Comparison of ENCODE assay signal across 26 cellular contexts in genomic region chr9:123773783-123774182, GRCh38.
"Had no signal": no experiment of that assay in that cellular context is flagged by ENCODE, and none has a peak within 500 bp of the region (broad histone marks: within the 10 kb centered on the region; RNA-seq: fewer than 3 reads in every experiment).

No MANE protein-coding gene starts in this region.

- H3K27me3 ChIP-seq: breast epithelium, gastroesophageal sphincter, pancreas, sigmoid colon, stomach, thyroid gland, upper lobe of left lung, vagina had no signal

- H3K36me3 Mint-ChIP-seq: activated naive CD4-positive, alpha-beta T cell treated with anti-CD3 and anti-CD28 coated beads, Interleukin-2, amount 50 U/mL, for 72 hours had no signal

- H3K4me1 ChIP-seq: breast epithelium, gastroesophageal sphincter, pancreas, psoas muscle, sigmoid colon, vagina had no signal

- H3K36me3 ChIP-seq: breast epithelium, gastroesophageal sphincter, pancreas, sigmoid colon, stomach, thyroid gland, upper lobe of left lung, vagina had no signal

- H3K27ac Mint-ChIP-seq: activated naive CD4-positive, alpha-beta T cell treated with anti-CD3 and anti-CD28 coated beads, Interleukin-2, amount 50 U/mL, for 72 hours; activated T-cell treated with anti-CD3 and anti-CD28 coated beads, Interleukin-2, amount 50 U/mL, for 72 hours; nephron; stimulated activated memory B cell treated with anti-CD40 and anti-IgM and Interleukin-4, amounts not matched to agents 10 μg/mL and 1 μg/mL and 100 μg/mL, for 72 hours had no signal

- H3K9me3 ChIP-seq: breast epithelium, gastroesophageal sphincter, pancreas, psoas muscle, sigmoid colon, stomach, thyroid gland, upper lobe of left lung, vagina had no signal

- H3K27ac ChIP-seq: breast epithelium, gastroesophageal sphincter, pancreas, psoas muscle, sigmoid colon, stomach, thyroid gland, upper lobe of left lung, vagina, VCaP had no signal

- ATAC-seq: activated naive CD4-positive, alpha-beta T cell treated with anti-CD3 and anti-CD28 coated beads, Interleukin-2, amount 50 U/mL, for 72 hours; activated T-cell treated with anti-CD3 and anti-CD28 coated beads, Interleukin-2, amount 50 U/mL, for 72 hours; gastroesophageal sphincter; left cardiac atrium; left ventricle myocardium superior; pancreas; psoas muscle; stimulated activated memory B cell treated with anti-CD40 and anti-IgM and Interleukin-4, amounts not matched to agents 10 μg/mL and 1 μg/mL and 100 μg/mL, for 72 hours had no signal

- H3K9me3 Mint-ChIP-seq: activated naive CD4-positive, alpha-beta T cell treated with anti-CD3 and anti-CD28 coated beads, Interleukin-2, amount 50 U/mL, for 72 hours; activated T-cell treated with anti-CD3 and anti-CD28 coated beads, Interleukin-2, amount 50 U/mL, for 72 hours; nephron; stimulated activated memory B cell treated with anti-CD40 and anti-IgM and Interleukin-4, amounts not matched to agents 10 μg/mL and 1 μg/mL and 100 μg/mL, for 72 hours had no signal

- H3K4me3 Mint-ChIP-seq: activated T-cell treated with anti-CD3 and anti-CD28 coated beads, Interleukin-2, amount 50 U/mL, for 72 hours; nephron; stimulated activated memory B cell treated with anti-CD40 and anti-IgM and Interleukin-4, amounts not matched to agents 10 μg/mL and 1 μg/mL and 100 μg/mL, for 72 hours had no signal

- H3K27me3 Mint-ChIP-seq: stimulated activated memory B cell treated with anti-CD40 and anti-IgM and Interleukin-4, amounts not matched to agents 10 μg/mL and 1 μg/mL and 100 μg/mL, for 72 hours had no signal

- H3K4me3 ChIP-seq: breast epithelium, gastroesophageal sphincter, pancreas, psoas muscle, sigmoid colon, stomach, thyroid gland, upper lobe of left lung, vagina had no signal

- DNase-seq: activated CD4-positive, alpha-beta T cell treated with anti-CD3 and anti-CD28 coated beads for 4 hours; activated CD4-positive, alpha-beta T cell treated with anti-CD3 and anti-CD28 coated beads, Interleukin-2, amount 50 U/mL, for 4 hours; activated naive CD4-positive, alpha-beta T cell; activated T-cell treated with anti-CD3 and anti-CD28 coated beads for 4 hours; activated T-cell treated with anti-CD3 and anti-CD28 coated beads, Interleukin-2, amount 50 U/mL, for 72 hours; central memory CD4-positive, alpha-beta T cell; head of caudate nucleus; hippocampal formation; left cardiac atrium; left ventricle myocardium superior; pancreas; psoas muscle; sigmoid colon; small intestine; stimulated activated CD4-positive, alpha-beta T cell treated with anti-CD3 and anti-CD28 coated beads, Interleukin-4, amount 100 ng/mL, for 4 hours; stimulated activated CD8-positive, alpha-beta memory T cell treated with anti-CD3 and anti-CD28 coated beads, Interleukin-4, amount 100 ng/mL, for 48 hours; stomach; thyroid gland; upper lobe of left lung had no signal
